20 cellular contexts compared by ENCODE assay signal in the genomic region with DNA sequence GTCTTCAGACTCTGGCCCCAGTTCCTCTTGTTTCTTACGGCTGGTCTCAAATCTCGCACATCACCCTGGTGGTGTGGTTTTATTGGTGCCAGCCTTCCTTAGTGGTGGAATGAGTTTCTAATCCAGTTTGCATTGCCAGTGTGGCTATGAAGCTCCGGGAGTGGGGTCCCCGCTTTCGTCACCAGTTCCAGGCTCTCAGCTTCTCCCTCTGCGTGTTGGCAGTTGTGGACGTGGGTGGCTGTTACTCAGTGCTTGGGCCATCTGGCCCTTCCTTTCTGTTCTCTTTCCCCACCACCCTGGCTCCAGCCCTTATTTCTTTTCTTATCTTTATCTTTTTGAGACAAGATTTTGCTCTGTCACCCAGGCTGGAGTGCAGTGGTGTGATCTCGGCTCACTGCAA.
"Had no signal": no experiment of that assay in that cellular context is flagged by ENCODE, and none has a peak within 500 bp of the region (broad histone marks: within the 10 kb centered on the region; RNA-seq: fewer than 3 reads in every experiment).

No MANE protein-coding gene starts in this region.

- H3K4me3 Mint-ChIP-seq: endodermal cell; natural killer cell; neural crest cell; stimulated activated naive B cell treated with anti-CD40 and anti-IgM and Interleukin-4, amounts not matched to agents 10 μg/mL and 1 μg/mL and 100 μg/mL, for 72 hours; stimulated activated naive CD8-positive, alpha-beta T cell treated with anti-CD3 and anti-CD28 coated beads, Interleukin-15, amount 100 ng/mL, for 72 hours had no signal

- H3K9me3 Mint-ChIP-seq: endodermal cell; natural killer cell; neural crest cell; stimulated activated naive CD8-positive, alpha-beta T cell treated with anti-CD3 and anti-CD28 coated beads, Interleukin-15, amount 100 ng/mL, for 72 hours had no signal

- H3K9me3 ChIP-seq: colonic mucosa, mucosa of descending colon, psoas muscle, right lobe of liver, testis had no signal

- H3K36me3 ChIP-seq: colonic mucosa, heart right ventricle, right lobe of liver had no signal

- H3K4me1 ChIP-seq: colonic mucosa, parathyroid adenoma, right lobe of liver, testis had no signal

- H3K4me1 Mint-ChIP-seq: natural killer cell; stimulated activated naive CD8-positive, alpha-beta T cell treated with anti-CD3 and anti-CD28 coated beads, Interleukin-15, amount 100 ng/mL, for 72 hours had no signal

- H3K36me3 Mint-ChIP-seq: natural killer cell; stimulated activated naive B cell treated with anti-CD40 and anti-IgM and Interleukin-4, amounts not matched to agents 10 μg/mL and 1 μg/mL and 100 μg/mL, for 72 hours had no signal

- H3K27ac Mint-ChIP-seq: endodermal cell; natural killer cell; stimulated activated naive B cell treated with anti-CD40 and anti-IgM and Interleukin-4, amounts not matched to agents 10 μg/mL and 1 μg/mL and 100 μg/mL, for 72 hours had no signal

- H3K4me3 ChIP-seq: colonic mucosa, heart right ventricle, mucosa of descending colon, psoas muscle, right lobe of liver, testis had no signal

- H3K27me3 Mint-ChIP-seq: stimulated activated naive B cell treated with anti-CD40 and anti-IgM and Interleukin-4, amounts not matched to agents 10 μg/mL and 1 μg/mL and 100 μg/mL, for 72 hours had no signal

- DNase-seq: cerebellar nuclear complex; colonic mucosa; dermis blood vessel endothelial cell; effector CD4-positive, alpha-beta T cell; endodermal cell; heart right ventricle; islet precursor cell; mammary epithelial cell; mucosa of descending colon; natural killer cell; psoas muscle; retina; right lobe of liver; stimulated activated CD4-positive, alpha-beta T cell treated with anti-CD3 and anti-CD28 coated beads, Interleukin-2, amount 100 ng/mL, for 24 hours; stimulated activated CD4-positive, alpha-beta T cell treated with anti-CD3 and anti-CD28 coated beads, Interleukin-4, amount 100 ng/mL, for 4 hours; stimulated activated naive B cell treated with anti-CD40 and anti-IgM and Interleukin-4, amounts not matched to agents 10 μg/mL and 1 μg/mL and 100 μg/mL, for 72 hours; stimulated activated naive CD8-positive, alpha-beta T cell treated with anti-CD3 and anti-CD28 coated beads, Interleukin-15, amount 100 ng/mL, for 72 hours; testis had no signal

- H3K27me3 ChIP-seq: colonic mucosa, heart right ventricle, right lobe of liver, testis had no signal

- H3K27ac ChIP-seq: colonic mucosa, heart right ventricle, parathyroid adenoma, psoas muscle, right lobe of liver, testis had no signal
